1 cellular context compared by ENCODE assay signal in genomic region chr6:16519265-16520242, GRCh38.
TF ChIP-seq lines count a peak whose summit lies in the region.

No MANE protein-coding gene starts in this region.

TF ChIP-seq in HepG2, 621 proteins besides CTCF, POLR2A, EP300 and RAD21 (continued from another document):
- TF ChIP-seq FOXK2 (IDR thresholded peaks at IDR 0.05) (no peak), BHLHE40 (IDR thresholded peaks at IDR 0.05; ENCODE audit: low read length) (peak; percentile 42; the same call in 1 of the 2 replicates)
TF ChIP-seq in HepG2: peak in this region for 10.
